Comparison of ENCODE assay signal across 14 cellular contexts in genomic region chr10:124228017-124228379, GRCh38.
"Had no signal": no experiment of that assay in that cellular context is flagged by ENCODE, and none has a peak within 500 bp of the region (broad histone marks: within the 10 kb centered on the region; RNA-seq: fewer than 3 reads in every experiment).

No MANE protein-coding gene starts in this region.

- H3K4me1 ChIP-seq: colonic mucosa, parathyroid adenoma, uterus had no signal

- H3K9me3 ChIP-seq: colonic mucosa, tibial artery, uterus had no signal

- H3K9ac ChIP-seq: parathyroid adenoma had no signal

- H3K4me3 ChIP-seq: colonic mucosa, left ventricle myocardium inferior, tibial artery, uterus had no signal

- H3K36me3 ChIP-seq: colonic mucosa, left ventricle myocardium inferior, tibial artery, uterus had no signal

- H3K27ac ChIP-seq: colonic mucosa, left ventricle myocardium inferior, parathyroid adenoma, tibial artery, uterus, VCaP had no signal

- H3K27me3 ChIP-seq: colonic mucosa, tibial artery, uterus had no signal

- H3K79me2 ChIP-seq: parathyroid adenoma had no signal

- DNase-seq: activated CD4-positive, alpha-beta T cell treated with anti-CD3 and anti-CD28 coated beads, Interleukin-2, amount 50 U/mL, for 48 hours; activated effector memory CD4-positive, alpha-beta T cell treated with anti-CD3 and anti-CD28 coated beads, Interleukin-2, amount 50 U/mL, for 16 hours; colonic mucosa; foreskin melanocyte; head of caudate nucleus; left ventricle myocardium inferior; mesenchymal stem cell; SIG-M5; stimulated activated CD4-positive, alpha-beta T cell treated with anti-CD3 and anti-CD28 coated beads, Interleukin-4, amount 100 ng/mL, for 4 hours; T-helper 9 cell; tibial artery; uterus had no signal

- H2AFZ ChIP-seq: parathyroid adenoma had no signal
